8 cellular contexts compared by ENCODE assay signal in the genomic region with DNA sequence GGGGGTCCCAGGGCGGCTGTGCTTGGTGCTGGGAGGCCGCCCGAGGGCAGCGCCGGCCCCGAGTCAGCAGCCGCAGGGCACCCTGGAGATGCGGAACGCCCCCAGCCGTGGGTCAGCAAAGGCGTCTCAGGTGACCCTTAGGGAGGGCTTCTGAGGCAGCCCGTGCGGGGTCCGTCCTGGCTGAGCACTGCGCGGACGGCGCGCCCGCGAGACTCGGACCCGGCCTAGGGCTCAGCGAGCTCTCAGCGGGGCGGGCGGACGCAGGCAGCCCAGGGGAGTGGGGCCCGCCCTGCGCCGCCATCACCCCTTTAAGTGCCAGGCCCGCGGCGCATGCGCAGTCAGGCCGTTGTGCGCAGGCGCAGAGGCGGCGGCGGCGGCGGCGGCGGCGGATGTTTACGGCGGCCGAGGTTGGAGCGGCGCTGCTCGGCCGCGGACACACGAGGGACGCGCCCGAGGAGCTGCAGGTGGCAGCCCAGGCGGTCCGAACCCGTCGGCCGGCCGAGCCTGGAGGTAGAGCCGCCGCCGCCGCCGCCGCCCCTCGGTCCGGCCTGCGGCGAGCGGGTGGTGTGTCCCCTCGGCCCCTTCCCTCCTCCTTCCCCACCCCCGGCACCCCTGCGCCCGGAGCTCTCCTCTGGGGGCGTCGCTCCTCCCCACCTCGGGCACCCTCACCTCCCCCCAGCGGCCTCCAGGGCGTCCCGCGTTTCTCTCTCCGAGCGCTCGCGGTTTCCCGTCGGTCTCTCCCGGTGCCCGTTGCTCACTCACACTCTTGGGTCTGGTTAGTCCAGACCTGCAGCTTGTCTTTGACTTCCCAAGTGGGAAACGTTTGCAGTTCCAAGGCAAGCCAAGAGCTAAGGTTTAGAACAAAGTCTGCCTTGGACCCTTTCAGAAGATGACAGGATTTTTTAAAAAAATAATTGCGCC. TPM values are rescaled to one million over a fixed set of nuclear protein-coding genes. Genes with fewer than 3 reads are reported as not detected.
DNase-seq lines count a peak whose midpoint lies in the region; ATAC-seq and TF ChIP-seq lines count a peak whose summit lies in the region.

TSS of gene PCMTD2 (plus strand) at position 388 of the 921 bp plus-strand sequence. CDS start 4,218 bp downstream, outside the sequence.

- DNase-seq in Ammon's horn (ENCODE audit: low spot score) (peak; percentile 79), GM19238 (ENCODE audit: insufficient read length, low spot score) (peak; percentile 96), NCI-H524 treated with DMSO at 0.1 percent for 48 hours (lab: John Stamatoyannopoulos, UW) (peak; percentile 41), left lung (peak; percentile 80 to 94)
- peak; percentile 79 for DNase-seq in activated CD4-positive, alpha-beta T cell treated with anti-CD3 and anti-CD28 coated beads, Interleukin-2, amount 50 U/mL, for 1 hour
- DNase-seq in stimulated activated CD4-positive, alpha-beta T cell treated with anti-CD3 and anti-CD28 coated beads, Interleukin-2, amount 100 ng/mL, for 48 hours = peak; percentile 77 to 87

- H3K4me1 ChIP-seq in left lung = peaks cover 7 to 31% of the 10 kb centered on the region in 2 donors

- H3K27me3 ChIP-seq in left lung = no peaks in the 10 kb centered on the region

- peaks cover 7% of the 10 kb centered on the region for H3K27me3 Mint-ChIP-seq in dendritic cell treated with granulocyte-macrophage colony-stimulating factor and Interleukin-4, amounts not matched to agents 40 ng/mL and 50 ng/mL, for 4 days

- no peaks in the 10 kb centered on the region for H3K9me3 Mint-ChIP-seq in dendritic cell treated with granulocyte-macrophage colony-stimulating factor and Interleukin-4, amounts not matched to agents 40 ng/mL and 50 ng/mL, for 4 days

- H3K4me1 Mint-ChIP-seq in dendritic cell treated with granulocyte-macrophage colony-stimulating factor and Interleukin-4, amounts not matched to agents 40 ng/mL and 50 ng/mL, for 4 days (ENCODE audit: low read depth) = peaks cover 50% of the 10 kb centered on the region

- H3K36me3 Mint-ChIP-seq in dendritic cell treated with granulocyte-macrophage colony-stimulating factor and Interleukin-4, amounts not matched to agents 40 ng/mL and 50 ng/mL, for 4 days (ENCODE audit: low read depth) = peaks cover 15% of the 10 kb centered on the region

- intact Hi-C loops in dendritic cell treated with granulocyte-macrophage colony-stimulating factor and Interleukin-4, amounts not matched to agents 40 ng/mL and 50 ng/mL, for 4 days (cut with micrococcal nuclease) = no loop called here
- intact Hi-C loops in left lung (cut with DNase I) = no loop called here

- peak within 1 kb of the TSS; percentile 81 to 84 for H3K27ac ChIP-seq in left lung

- H3K4me3 Mint-ChIP-seq in dendritic cell treated with granulocyte-macrophage colony-stimulating factor and Interleukin-4, amounts not matched to agents 40 ng/mL and 50 ng/mL, for 4 days = peak within 1 kb of the TSS; percentile 96

- ATAC-seq in HG03439 (IDR thresholded peaks at IDR 0.05; ENCODE audit: unreplicated experiment) (peak; percentile 84), left lung (peak; percentile 95)

- H3K4me3 ChIP-seq in left lung = peak within 1 kb of the TSS; percentile 67 to 76

- peak within 1 kb of the TSS; percentile 91 for H3K27ac Mint-ChIP-seq in dendritic cell treated with granulocyte-macrophage colony-stimulating factor and Interleukin-4, amounts not matched to agents 40 ng/mL and 50 ng/mL, for 4 days

- no peaks in the 10 kb centered on the region for H3K36me3 ChIP-seq in left lung

- H3K9me3 ChIP-seq in left lung = no peaks in the 10 kb centered on the region

- TF ChIP-seq CTCF in left lung (IDR thresholded peaks at IDR 0.05) = no peak

RNA-seq across cellular contexts. Expression of gene PCMTD2, which starts in this region (rescaled TPM):
- total RNA-seq in left lung = 10 to 100 TPM; 31.6 to 32.6 TPM

Comparison
In these comparisons a context has a peak if more than half of its experiments do, and no peak if none do; other contexts are left out.
1. Peak in every context shown above with its lines: DNase-seq, ATAC-seq, H3K4me3 ChIP-seq and H3K27ac ChIP-seq.
2. DNase-seq: peak in every context shown above with its lines; median percentile 96 in GM19238; 87 in left lung; 82 in stimulated activated CD4-positive, alpha-beta T cell treated with anti-CD3 and anti-CD28 coated beads, Interleukin-2, amount 100 ng/mL, for 48 hours; 79 in Ammon's horn; 79 in activated CD4-positive, alpha-beta T cell treated with anti-CD3 and anti-CD28 coated beads, Interleukin-2, amount 50 U/mL, for 1 hour; 41 in NCI-H524 treated with DMSO at 0.1 percent for 48 hours.